20 cellular contexts compared by ENCODE assay signal in the genomic region with DNA sequence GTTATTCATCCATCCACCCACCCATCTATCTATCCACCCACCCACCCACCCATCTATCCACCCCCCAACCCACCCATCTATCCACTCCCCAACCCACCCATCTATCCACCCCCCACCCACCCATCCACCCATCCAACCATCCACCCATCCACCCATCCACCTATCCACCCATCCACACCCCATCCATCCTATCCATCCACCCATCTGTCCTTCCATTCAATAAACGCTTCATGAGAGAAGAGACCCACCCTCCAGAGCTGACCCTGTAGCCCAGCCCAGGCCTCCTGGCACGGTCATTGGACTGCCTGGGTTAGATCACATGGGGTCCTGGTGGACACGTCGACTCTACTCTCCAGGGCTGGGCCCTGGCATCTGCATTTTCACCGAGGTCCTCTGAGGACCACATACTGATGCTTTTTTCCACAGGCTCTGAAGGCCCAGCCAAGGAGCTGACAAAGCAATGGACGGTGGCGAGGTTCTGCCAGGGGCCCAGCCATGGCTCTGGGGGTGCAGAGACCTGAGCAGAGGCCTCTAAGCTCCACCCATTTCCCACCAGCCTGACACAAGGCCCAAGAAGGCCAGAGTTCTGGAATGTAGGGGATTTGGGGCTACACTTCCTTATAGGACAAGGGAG. TPM values are rescaled to one million over a fixed set of nuclear protein-coding genes. Genes with fewer than 3 reads are reported as not detected.
"Had no signal": no experiment of that assay in that cellular context is flagged by ENCODE, and none has a peak within 500 bp of the region (broad histone marks: within the 10 kb centered on the region; RNA-seq: fewer than 3 reads in every experiment).

No MANE protein-coding gene starts in this region.

- H3K27ac ChIP-seq: neutrophil, parathyroid adenoma, WERI-Rb-1 had no signal

- ATAC-seq: activated naive CD8-positive, alpha-beta T cell treated with anti-CD3 and anti-CD28 coated beads, Interleukin-2, amount 50 U/mL, for 24 hours; naive thymus-derived CD8-positive, alpha-beta T cell; stimulated activated naive CD8-positive, alpha-beta T cell treated with anti-CD3 and anti-CD28 coated beads, Interleukin-15, Interleukin-2, amounts not matched to agents 100 U/mL and 50 U/mL, for 24 hours had no signal

- H3K36me3 ChIP-seq: neutrophil, WERI-Rb-1 had no signal

- DNase-seq: activated CD4-positive, alpha-beta T cell treated with anti-CD3 and anti-CD28 coated beads for 1 hour; activated CD8-positive, alpha-beta memory T cell treated with anti-CD3 and anti-CD28 coated beads for 24 hours; activated CD8-positive, alpha-beta memory T cell treated with anti-CD3 and anti-CD28 coated beads, Interleukin-2, amount 50 U/mL, for 48 hours; activated effector memory CD4-positive, alpha-beta T cell treated with Interleukin-2 at 50 U/mL for 16 hours; activated naive CD4-positive, alpha-beta T cell treated with anti-CD3 and anti-CD28 coated beads, Interleukin-2, amount 10 ng/mL, durations not matched to agents 7 days and 5 days; activated naive CD8-positive, alpha-beta T cell treated with anti-CD3 and anti-CD28 coated beads, Interleukin-2, amount 50 U/mL, for 24 hours; activated T-cell treated with anti-CD3 and anti-CD28 coated beads, Interleukin-2, amount 50 U/mL, for 48 hours; anterior cingulate cortex; cerebellar nuclear complex; cortex of kidney; erythroblast; head of caudate nucleus; kidney glomerular epithelial cell; mesendoderm; stimulated activated CD4-positive, alpha-beta T cell treated with anti-CD3 and anti-CD28 coated beads, Interleukin-1b, Interleukin-23, amount 100 ng/mL, for 48 hours; stimulated activated naive CD8-positive, alpha-beta T cell treated with anti-CD3 and anti-CD28 coated beads, Interleukin-15, Interleukin-2, amounts not matched to agents 100 U/mL and 50 U/mL, for 24 hours; WERI-Rb-1 had no signal

- H3K9me3 ChIP-seq: neutrophil had no signal

RNA-seq across cellular contexts. Expression of gene BAHCC1, which starts 58.8 kb away (rescaled TPM):
- total RNA-seq: naive thymus-derived CD8-positive, alpha-beta T cell had no signal
- polyA plus RNA-seq: naive thymus-derived CD8-positive, alpha-beta T cell had no signal
